ENCODE assay signal across 8 cellular contexts in genomic region chr19:35140898-35141626, GRCh38. TPM values are rescaled to one million over a fixed set of nuclear protein-coding genes. Genes with fewer than 3 reads are reported as not detected.
DNase-seq lines count a peak whose midpoint lies in the region; ATAC-seq, FAIRE-seq and TF ChIP-seq lines count a peak whose summit lies in the region.

No MANE protein-coding gene starts in this region.

- POLR2A ChIA-PET in AG04450 (lab: Yijun Ruan, JAX): interaction anchor here (0.7 to 1.7 kb wide), 2 partner anchors 13 to 75 kb away, joined by 3 to 4 read pairs; partner anchors contain the start of gene FXYD5

- no peak for TF ChIP-seq EP300 in Ishikawa (IDR thresholded peaks at IDR 0.05; ENCODE audit: borderline replicate concordance)

- H3K27ac Mint-ChIP-seq in activated naive CD4-positive, alpha-beta T cell treated with anti-CD3 and anti-CD28 coated beads, Interleukin-2, amount 50 U/mL, for 24 hours: peak overlapping the region; percentile 52

- H3K27me3 ChIP-seq in AG04450 (ENCODE audit: control insufficient read depth, insufficient read depth, low read length): peaks cover 25% of the 10 kb centered on the region

- TF ChIP-seq CTCF in AG04450 (IDR thresholded peaks at IDR 0.05; ENCODE audit: low read depth, low read length) (peak; percentile 45), omental fat pad (IDR thresholded peaks at IDR 0.05) (no peak)

- peak overlapping the region; percentile 86 for H3K4me3 Mint-ChIP-seq in activated naive CD4-positive, alpha-beta T cell treated with anti-CD3 and anti-CD28 coated beads, Interleukin-2, amount 50 U/mL, for 24 hours

- H3K27ac ChIP-seq in AG04450 (ENCODE audit: low read depth, low read length): no peak overlapping the region

- no peaks in the 10 kb centered on the region for H3K27me3 Mint-ChIP-seq in activated naive CD4-positive, alpha-beta T cell treated with anti-CD3 and anti-CD28 coated beads, Interleukin-2, amount 50 U/mL, for 24 hours

- peak; percentile 64 for TF ChIP-seq RAD21 in Ishikawa (IDR thresholded peaks at IDR 0.05; ENCODE audit: low read depth)

- H3K9me3 ChIP-seq in AG04450 (ENCODE audit: control insufficient read depth, insufficient read depth, low read length): no peaks in the 10 kb centered on the region

- peaks cover 40% of the 10 kb centered on the region for H3K4me1 Mint-ChIP-seq in activated naive CD4-positive, alpha-beta T cell treated with anti-CD3 and anti-CD28 coated beads, Interleukin-2, amount 50 U/mL, for 24 hours

- CTCF ChIA-PET in AG04450 (lab: Charles Lee): interaction anchor here (0.6 to 3.5 kb wide), 23 partner anchors 11 to 551 kb away, joined by 3 to 83 read pairs (median 5); partner anchors contain the start of genes FXYD3 and FXYD5

- peak; percentile 70 for FAIRE-seq in GM19239 (lab: Jason Lieb, UNC)

- ATAC-seq in SK-N-SH treated with all-trans-retinoic acid at 6 μM for 48 hours (peak; percentile 88), omental fat pad (ENCODE audit: low FRiP score) (peak; percentile 70)

- no peaks in the 10 kb centered on the region for H3K36me3 Mint-ChIP-seq in activated naive CD4-positive, alpha-beta T cell treated with anti-CD3 and anti-CD28 coated beads, Interleukin-2, amount 50 U/mL, for 24 hours

- H3K4me3 ChIP-seq in AG04450 (ENCODE audit: low read depth, low read length): peak overlapping the region; percentile 29; the same call in 1 of the 2 replicates

- H3K9me3 Mint-ChIP-seq in activated naive CD4-positive, alpha-beta T cell treated with anti-CD3 and anti-CD28 coated beads, Interleukin-2, amount 50 U/mL, for 24 hours: no peaks in the 10 kb centered on the region

- peak; percentile 78 for DNase-seq in AG04450 (ENCODE audit: low read depth, low spot score)
- DNase-seq in GM19239 (ENCODE audit: insufficient read length, low spot score): peak; percentile 99
- peak; percentile 94 for DNase-seq in glomerular visceral epithelial cell (ENCODE audit: extremely low spot score)
- peak; percentile 89 for DNase-seq in omental fat pad (ENCODE audit: low spot score)
- peak; percentile 84 for DNase-seq in superior temporal gyrus (ENCODE audit: extremely low spot score)

TF ChIP-seq in Ishikawa, 13 proteins besides CTCF, POLR2A, EP300 and RAD21 (continues in another document):
- no peak for TF ChIP-seq TAF1 (IDR thresholded peaks at IDR 0.05; ENCODE audit: low read depth)
- no peak for TF ChIP-seq FOXM1 (IDR thresholded peaks at IDR 0.05; ENCODE audit: borderline replicate concordance, low read depth)
- no peak for TF ChIP-seq TEAD4 (IDR thresholded peaks at IDR 0.05)
- no peak for TF ChIP-seq NFIC (IDR thresholded peaks at IDR 0.05)
- no peak for TF ChIP-seq YY1 (IDR thresholded peaks at IDR 0.05; ENCODE audit: low read depth)
- no peak for TF ChIP-seq REST (IDR thresholded peaks at IDR 0.05; ENCODE audit: low read depth)
- no peak for TF ChIP-seq CEBPB (IDR thresholded peaks at IDR 0.05)
- TF ChIP-seq TCF12 (IDR thresholded peaks at IDR 0.05; ENCODE audit: low read depth): no peak
- TF ChIP-seq, protein P1, sequence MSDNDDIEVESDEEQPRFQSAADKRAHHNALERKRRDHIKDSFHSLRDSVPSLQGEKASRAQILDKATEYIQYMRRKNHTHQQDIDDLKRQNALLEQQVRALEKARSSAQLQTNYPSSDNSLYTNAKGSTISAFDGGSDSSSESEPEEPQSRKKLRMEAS (IDR thresholded peaks at IDR 0.05): peak; percentile 20; the same call in 1 of the 2 replicates

TF ChIP-seq in SK-N-SH treated with all-trans-retinoic acid at 6 μM for 48 hours, 23 proteins besides CTCF, POLR2A, EP300 and RAD21:
- TF ChIP-seq ISL1 (CRISPR knock-in tag; IDR thresholded peaks at IDR 0.05) (no peak), ZFP30 (CRISPR knock-in tag; IDR thresholded peaks at IDR 0.05) (no peak), ZNF70 (CRISPR knock-in tag; IDR thresholded peaks at IDR 0.05) (no peak), ZNF8 (CRISPR knock-in tag; IDR thresholded peaks at IDR 0.05) (no peak), ARNTL (CRISPR knock-in tag; IDR thresholded peaks at IDR 0.05; ENCODE audit: borderline replicate concordance, low read depth) (no peak)
- TF ChIP-seq, protein P2, sequence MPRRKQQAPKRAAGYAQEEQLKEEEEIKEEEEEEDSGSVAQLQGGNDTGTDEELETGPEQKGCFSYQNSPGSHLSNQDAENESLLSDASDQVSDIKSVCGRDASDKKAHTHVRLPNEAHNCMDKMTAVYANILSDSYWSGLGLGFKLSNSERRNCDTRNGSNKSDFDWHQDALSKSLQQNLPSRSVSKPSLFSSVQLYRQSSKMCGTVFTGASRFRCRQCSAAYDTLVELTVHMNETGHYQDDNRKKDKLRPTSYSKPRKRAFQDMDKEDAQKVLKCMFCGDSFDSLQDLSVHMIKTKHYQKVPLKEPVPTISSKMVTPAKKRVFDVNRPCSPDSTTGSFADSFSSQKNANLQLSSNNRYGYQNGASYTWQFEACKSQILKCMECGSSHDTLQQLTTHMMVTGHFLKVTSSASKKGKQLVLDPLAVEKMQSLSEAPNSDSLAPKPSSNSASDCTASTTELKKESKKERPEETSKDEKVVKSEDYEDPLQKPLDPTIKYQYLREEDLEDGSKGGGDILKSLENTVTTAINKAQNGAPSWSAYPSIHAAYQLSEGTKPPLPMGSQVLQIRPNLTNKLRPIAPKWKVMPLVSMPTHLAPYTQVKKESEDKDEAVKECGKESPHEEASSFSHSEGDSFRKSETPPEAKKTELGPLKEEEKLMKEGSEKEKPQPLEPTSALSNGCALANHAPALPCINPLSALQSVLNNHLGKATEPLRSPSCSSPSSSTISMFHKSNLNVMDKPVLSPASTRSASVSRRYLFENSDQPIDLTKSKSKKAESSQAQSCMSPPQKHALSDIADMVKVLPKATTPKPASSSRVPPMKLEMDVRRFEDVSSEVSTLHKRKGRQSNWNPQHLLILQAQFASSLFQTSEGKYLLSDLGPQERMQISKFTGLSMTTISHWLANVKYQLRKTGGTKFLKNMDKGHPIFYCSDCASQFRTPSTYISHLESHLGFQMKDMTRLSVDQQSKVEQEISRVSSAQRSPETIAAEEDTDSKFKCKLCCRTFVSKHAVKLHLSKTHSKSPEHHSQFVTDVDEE (CRISPR knock-in tag; IDR thresholded peaks at IDR 0.05): no peak

RNA-seq across cellular contexts. Expression of gene FXYD7, which starts 2.0 kb away (rescaled TPM):
- not detected in 2 replicates for polyA plus RNA-seq in AG04450 (2011; rRNA removed)
- not detected in 2 replicates for polyA minus RNA-seq in AG04450 (2011; rRNA and poly(A)+ RNA removed)
- total RNA-seq in omental fat pad: not detected

RNA-seq across cellular contexts. Expression of gene FXYD1, which starts 2.4 kb away (rescaled TPM):
- polyA plus RNA-seq in AG04450 (2011; rRNA removed): 1.3 and 1.4 TPM in 2 replicates
- polyA minus RNA-seq in AG04450 (2011; rRNA and poly(A)+ RNA removed): 2.0 TPM in 1 of 2 replicates, not detected in the other
- 10 to 100 TPM; 20.5 to 32.2 (median 25.7) TPM for total RNA-seq in omental fat pad

RNA-seq across cellular contexts. Expression of gene LGI4, which starts 6.2 kb away (rescaled TPM):
- polyA plus RNA-seq in AG04450 (2011; rRNA removed): 0.07 TPM in 1 of 2 replicates, not detected in the other
- polyA minus RNA-seq in AG04450 (2011; rRNA and poly(A)+ RNA removed): 0.48 TPM in 1 of 2 replicates, not detected in the other
- 10 to 100 TPM in 1 of 4 donors, 1 to 10 TPM in 3; 6.2 to 31.1 (median 8.3) TPM for total RNA-seq in omental fat pad

RNA-seq across cellular contexts. Expression of gene FXYD5, which starts 13.5 kb away (rescaled TPM):
- 80.3 and 100 TPM in 2 replicates for polyA plus RNA-seq in AG04450 (2011; rRNA removed)
- 165 and 220 TPM in 2 replicates for polyA minus RNA-seq in AG04450 (2011; rRNA and poly(A)+ RNA removed)
- total RNA-seq in omental fat pad: 100 to 1,000 TPM in 1 of 4 donors, 10 to 100 TPM in 3; 68.9 to 129 (median 88.8) TPM

RNA-seq across cellular contexts. Expression of gene FXYD3, which starts 25.4 kb away (rescaled TPM):
- not detected in 2 replicates for polyA plus RNA-seq in AG04450 (2011; rRNA removed)
- polyA minus RNA-seq in AG04450 (2011; rRNA and poly(A)+ RNA removed): not detected in 2 replicates
- 1 to 10 TPM in 1 of 4 donors, under 1 TPM in 1, not detected in 2; 0.38 to 2.6 TPM for total RNA-seq in omental fat pad
